32 cellular contexts compared by ENCODE assay signal in the genomic region with DNA sequence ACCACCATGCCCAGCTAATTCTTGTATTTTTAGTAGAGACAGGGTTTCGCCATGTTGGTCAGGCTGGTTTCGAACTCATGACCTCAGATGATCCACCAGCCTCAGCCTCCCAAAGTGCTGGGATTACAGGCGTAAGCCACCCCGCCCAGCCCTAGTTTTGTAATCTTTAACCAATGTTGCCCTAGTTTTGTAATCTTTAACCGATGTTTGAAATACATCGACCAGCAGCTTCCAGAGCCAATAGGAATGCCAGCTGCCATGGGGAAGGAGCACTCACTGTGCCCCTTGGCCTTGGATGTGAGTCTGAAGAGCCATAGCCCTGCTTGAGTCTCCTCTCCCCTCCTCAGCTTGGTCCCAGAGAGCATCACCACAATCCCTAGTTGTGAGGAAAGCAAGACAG.
"Had no signal": no experiment of that assay in that cellular context is flagged by ENCODE, and none has a peak within 500 bp of the region (broad histone marks: within the 10 kb centered on the region; RNA-seq: fewer than 3 reads in every experiment).

No MANE protein-coding gene starts in this region.

- H3K27me3 Mint-ChIP-seq: activated CD4-positive, alpha-beta T cell treated with anti-CD3 and anti-CD28 coated beads for 36 hours; activated CD8-positive, alpha-beta memory T cell treated with anti-CD3 and anti-CD28 coated beads, Interleukin-2, amount 10 ng/mL, durations not matched to agents 7 days and 5 days; dendritic cell treated with granulocyte-macrophage colony-stimulating factor and Interleukin-4, amounts not matched to agents 40 ng/mL and 50 ng/mL, for 4 days; natural killer cell treated with Interleukin-12 subunit alpha and Interleukin-12 subunit beta and Interleukin-15 and Interleukin-18, amount 100 ng/mL, for 72 hours; progenitor cell of endocrine pancreas; stimulated activated memory B cell treated with anti-CD40 and anti-IgM and Interleukin-4, amounts not matched to agents 10 μg/mL and 1 μg/mL and 100 μg/mL, for 72 hours had no signal

- H3K9me3 Mint-ChIP-seq: activated naive CD4-positive, alpha-beta T cell treated with anti-CD3 and anti-CD28 coated beads, Interleukin-2, amount 50 U/mL, for 72 hours; activated T-helper 2 cell treated with anti-CD3 and anti-CD28 coated beads, Interferon-gamma antibody, Interleukin-2, Interleukin-4, amounts not matched to agents 10 μg/mL and 5 μg/mL and 100 μg/mL, durations not matched to agents 14 hours and 24 hours and 36 hours; dendritic cell treated with granulocyte-macrophage colony-stimulating factor and Interleukin-4, amounts not matched to agents 40 ng/mL and 50 ng/mL, for 4 days; immature natural killer cell; natural killer cell treated with Interleukin-12 subunit alpha and Interleukin-12 subunit beta and Interleukin-15 and Interleukin-18, amount 100 ng/mL, for 72 hours; stimulated activated memory B cell treated with anti-CD40 and anti-IgM and Interleukin-4, amounts not matched to agents 10 μg/mL and 1 μg/mL and 100 μg/mL, for 72 hours had no signal

- DNase-seq: activated CD4-positive, alpha-beta T cell treated with anti-CD3 and anti-CD28 coated beads for 36 hours; activated CD4-positive, CD25-positive, alpha-beta regulatory T cell; activated CD8-positive, alpha-beta memory T cell treated with anti-CD3 and anti-CD28 coated beads, Interleukin-2, amount 10 ng/mL, durations not matched to agents 7 days and 5 days; activated CD8-positive, alpha-beta T cell treated with anti-CD3 and anti-CD28 coated beads, Interleukin-2, amount 10 ng/mL, durations not matched to agents 7 days and 5 days; activated T-cell treated with anti-CD3 and anti-CD28 coated beads, Interleukin-2, amount 50 U/mL, for 48 hours; central memory CD4-positive, alpha-beta T cell; endodermal cell; foreskin keratinocyte; heart left ventricle; hypothalamus; immature natural killer cell; kidney; lower lobe of right lung; mesenchymal stem cell; ovary; retina; sigmoid colon; stimulated activated CD4-positive, alpha-beta T cell treated with anti-CD3 and anti-CD28 coated beads, Interleukin-1b, Interleukin-23, amount 100 ng/mL, for 48 hours; stimulated activated CD4-positive, alpha-beta T cell treated with anti-CD3 and anti-CD28 coated beads, Interleukin-4, amount 100 ng/mL, for 4 hours; stimulated activated CD8-positive, alpha-beta memory T cell treated with anti-CD3 and anti-CD28 coated beads, Interleukin-4, amount 100 ng/mL, for 48 hours; uterus had no signal

- H3K36me3 ChIP-seq: breast epithelium, ovary, uterus had no signal

- H3K4me3 Mint-ChIP-seq: activated CD4-positive, alpha-beta T cell treated with anti-CD3 and anti-CD28 coated beads for 36 hours; activated CD8-positive, alpha-beta memory T cell treated with anti-CD3 and anti-CD28 coated beads, Interleukin-2, amount 10 ng/mL, durations not matched to agents 7 days and 5 days; activated CD8-positive, alpha-beta T cell treated with anti-CD3 and anti-CD28 coated beads, Interleukin-2, amount 10 ng/mL, durations not matched to agents 7 days and 5 days; dendritic cell treated with granulocyte-macrophage colony-stimulating factor and Interleukin-4, amounts not matched to agents 40 ng/mL and 50 ng/mL, for 4 days; endodermal cell; immature natural killer cell; natural killer cell treated with Interleukin-12 subunit alpha and Interleukin-12 subunit beta and Interleukin-15 and Interleukin-18, amount 100 ng/mL, for 72 hours; stimulated activated memory B cell treated with anti-CD40 and anti-IgM and Interleukin-4, amounts not matched to agents 10 μg/mL and 1 μg/mL and 100 μg/mL, for 72 hours had no signal

- ATAC-seq: activated CD4-positive, alpha-beta T cell treated with anti-CD3 and anti-CD28 coated beads for 36 hours; activated CD8-positive, alpha-beta memory T cell treated with anti-CD3 and anti-CD28 coated beads, Interleukin-2, amount 10 ng/mL, durations not matched to agents 7 days and 5 days; activated CD8-positive, alpha-beta T cell treated with anti-CD3 and anti-CD28 coated beads, Interleukin-2, amount 10 ng/mL, durations not matched to agents 7 days and 5 days; activated naive CD4-positive, alpha-beta T cell treated with anti-CD3 and anti-CD28 coated beads, Interleukin-2, amount 50 U/mL, for 72 hours; foreskin keratinocyte; heart left ventricle; lower lobe of right lung; natural killer cell treated with Interleukin-12 subunit alpha and Interleukin-12 subunit beta and Interleukin-15 and Interleukin-18, amount 100 ng/mL, for 72 hours; stimulated activated memory B cell treated with anti-CD40 and anti-IgM and Interleukin-4, amounts not matched to agents 10 μg/mL and 1 μg/mL and 100 μg/mL, for 72 hours had no signal

- H3K9me3 ChIP-seq: breast epithelium, esophagus muscularis mucosa, lower lobe of right lung, ovary, sigmoid colon, suprapubic skin, tibial nerve, uterus had no signal

- H3K4me1 Mint-ChIP-seq: immature natural killer cell; stimulated activated memory B cell treated with anti-CD40 and anti-IgM and Interleukin-4, amounts not matched to agents 10 μg/mL and 1 μg/mL and 100 μg/mL, for 72 hours had no signal

- H3K27ac Mint-ChIP-seq: activated CD4-positive, alpha-beta T cell treated with anti-CD3 and anti-CD28 coated beads for 36 hours; activated CD8-positive, alpha-beta memory T cell treated with anti-CD3 and anti-CD28 coated beads, Interleukin-2, amount 10 ng/mL, durations not matched to agents 7 days and 5 days; activated CD8-positive, alpha-beta T cell treated with anti-CD3 and anti-CD28 coated beads, Interleukin-2, amount 10 ng/mL, durations not matched to agents 7 days and 5 days; activated T-helper 2 cell treated with anti-CD3 and anti-CD28 coated beads, Interferon-gamma antibody, Interleukin-2, Interleukin-4, amounts not matched to agents 10 μg/mL and 5 μg/mL and 100 μg/mL, durations not matched to agents 14 hours and 24 hours and 36 hours; dendritic cell treated with granulocyte-macrophage colony-stimulating factor and Interleukin-4, amounts not matched to agents 40 ng/mL and 50 ng/mL, for 4 days; endodermal cell; immature natural killer cell; natural killer cell treated with Interleukin-12 subunit alpha and Interleukin-12 subunit beta and Interleukin-15 and Interleukin-18, amount 100 ng/mL, for 72 hours; progenitor cell of endocrine pancreas had no signal

- H3K4me3 ChIP-seq: breast epithelium, esophagus muscularis mucosa, heart left ventricle, lower lobe of right lung, ovary, sigmoid colon, smooth muscle cell, suprapubic skin, tibial nerve, uterus had no signal

- H3K4me1 ChIP-seq: heart left ventricle, sigmoid colon, uterus had no signal
